Comparison of ENCODE assay signal across 1 cellular context in the genomic region with DNA sequence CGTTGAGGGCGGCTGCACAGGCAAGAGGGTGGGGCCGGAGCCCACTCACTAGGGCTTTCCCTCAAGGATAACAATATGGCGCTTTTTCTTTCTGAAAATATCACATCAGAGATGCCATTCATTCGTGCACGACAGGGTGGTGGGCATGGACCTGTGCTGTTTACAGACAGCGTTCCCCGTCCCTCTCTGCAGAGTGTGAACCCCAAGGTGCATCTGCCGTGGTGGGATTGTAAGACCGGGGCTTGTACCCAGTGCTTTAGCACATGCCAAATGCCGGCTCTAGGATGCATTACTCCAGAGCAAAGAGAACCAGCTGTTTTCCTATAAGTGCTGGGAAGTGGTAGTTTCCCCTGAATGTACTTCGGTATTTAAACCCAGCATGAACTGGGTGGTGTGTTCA.
TF ChIP-seq lines count a peak whose summit lies in the region.

No MANE protein-coding gene starts in this region.

TF ChIP-seq in HepG2, 621 proteins besides CTCF, POLR2A, EP300 and RAD21:
- TF ChIP-seq RCOR2 (CRISPR knock-in tag; IDR thresholded peaks at IDR 0.05) (no peak), ZNF616 (CRISPR knock-in tag; IDR thresholded peaks at IDR 0.05; ENCODE audit: low read depth) (no peak), HOXA3 (CRISPR knock-in tag; IDR thresholded peaks at IDR 0.05) (no peak), KLF11 (CRISPR knock-in tag; IDR thresholded peaks at IDR 0.05) (no peak)
- TF ChIP-seq, protein P1, sequence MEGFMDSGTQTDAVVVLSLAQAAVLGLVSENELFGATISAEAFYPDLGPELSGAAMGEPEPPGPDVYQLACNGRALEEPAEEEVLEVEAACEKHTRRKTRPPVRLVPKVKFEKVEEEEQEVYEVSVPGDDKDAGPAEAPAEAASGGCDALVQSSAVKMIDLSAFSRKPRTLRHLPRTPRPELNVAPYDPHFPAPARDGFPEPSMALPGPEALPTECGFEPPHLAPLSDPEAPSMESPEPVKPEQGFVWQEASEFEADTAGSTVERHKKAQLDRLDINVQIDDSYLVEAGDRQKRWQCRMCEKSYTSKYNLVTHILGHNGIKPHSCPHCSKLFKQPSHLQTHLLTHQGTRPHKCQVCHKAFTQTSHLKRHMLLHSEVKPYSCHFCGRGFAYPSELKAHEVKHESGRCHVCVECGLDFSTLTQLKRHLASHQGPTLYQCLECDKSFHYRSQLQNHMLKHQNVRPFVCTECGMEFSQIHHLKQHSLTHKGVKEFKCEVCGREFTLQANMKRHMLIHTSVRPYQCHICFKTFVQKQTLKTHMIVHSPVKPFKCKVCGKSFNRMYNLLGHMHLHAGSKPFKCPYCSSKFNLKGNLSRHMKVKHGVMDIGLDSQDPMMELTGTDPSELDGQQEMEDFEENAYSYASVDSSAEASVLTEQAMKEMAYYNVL (CRISPR knock-in tag; IDR thresholded peaks at IDR 0.05; ENCODE audit: borderline replicate concordance) = no peak
